Comparison of ENCODE assay signal across 25 cellular contexts in genomic region chr16:14148569-14148968, GRCh38.
DNase-seq lines count a peak whose midpoint lies in the region; ATAC-seq, FAIRE-seq and TF ChIP-seq lines count a peak whose summit lies in the region.
"Had no signal": no experiment of that assay in that cellular context is flagged by ENCODE, and none has a peak within 500 bp of the region (broad histone marks: within the 10 kb centered on the region; RNA-seq: fewer than 3 reads in every experiment).

No MANE protein-coding gene starts in this region.

- no peak for TF ChIP-seq POLR2A in HepG2 (IDR thresholded peaks at IDR 0.05; ENCODE audit: insufficient read depth in 1 of 2, low read depth in 2 of 2, low read length in 2 of 2)
- TF ChIP-seq POLR2A in right lobe of liver (IDR thresholded peaks at IDR 0.05), result no peak
- TF ChIP-seq POLR2A in Peyer's patch (IDR thresholded peaks at IDR 0.05), result no peak

- no TSS peak for BruUV-seq in HepG2 (replicated peaks; lab: Mats Ljungman, UMichigan)

- peak overlapping the region; percentile 29; the same call in 1 of the 2 replicates for H3K27ac Mint-ChIP-seq in WTC11
- peak overlapping the region; percentile 49 for H3K27ac Mint-ChIP-seq in glutamatergic neuron (ENCODE audit: unreplicated experiment)
- H3K27ac Mint-ChIP-seq: activated naive CD4-positive, alpha-beta T cell treated with anti-CD3 and anti-CD28 coated beads, Interleukin-2, amount 10 ng/mL, durations not matched to agents 7 days and 5 days; activated T-cell treated with anti-CD3 and anti-CD28 coated beads, Interleukin-2, amount 50 U/mL, for 72 hours; immature natural killer cell had no signal

- H3K4me1 Mint-ChIP-seq in WTC11, result no peaks in the 10 kb centered on the region
- peaks cover 9% of the 10 kb centered on the region for H3K4me1 Mint-ChIP-seq in glutamatergic neuron (ENCODE audit: low read depth, unreplicated experiment)
- H3K4me1 Mint-ChIP-seq: activated naive CD4-positive, alpha-beta T cell treated with anti-CD3 and anti-CD28 coated beads, Interleukin-2, amount 10 ng/mL, durations not matched to agents 7 days and 5 days; immature natural killer cell had no signal

- H3K36me3 ChIP-seq in HepG2 (replicated peaks in 1 of 2; ENCODE audit: control insufficient read depth in 1 of 2, insufficient read depth in 2 of 2, low read length in 2 of 2) (peaks cover 3 to 11% of the 10 kb centered on the region in 2 experiments; a peak in 4 of 5 replicates), right lobe of liver (no peaks in the 10 kb centered on the region), Peyer's patch (no peaks in the 10 kb centered on the region)

- no peak overlapping the region for H3K4me2 ChIP-seq in HepG2 (ENCODE audit: low read depth, low read length)
- H3K4me2 ChIP-seq: BLaER1 had no signal

- H3K4me1 ChIP-seq in HepG2 (ENCODE audit: insufficient read depth, low read length) (peaks cover 18% of the 10 kb centered on the region), right lobe of liver (peaks cover 0 to 20% (median 8%) of the 10 kb centered on the region in 4 donors), Peyer's patch (no peaks in the 10 kb centered on the region)
- H3K4me1 ChIP-seq: BLaER1, Caco-2 had no signal

- ATAC-seq in HepG2 (no peak; the same call in 2 of the 3 replicates), right lobe of liver (no peak), WTC11 (no peak), HG03139 (IDR thresholded peaks at IDR 0.05; ENCODE audit: unreplicated experiment) (no peak)
- ATAC-seq: activated T-cell treated with anti-CD3 and anti-CD28 coated beads, Interleukin-2, amount 50 U/mL, for 72 hours; Right ventricle myocardium inferior had no signal

- no peaks in the 10 kb centered on the region for H3K27me3 ChIP-seq in HepG2 (ENCODE audit: control insufficient read depth in 1 of 2, insufficient read depth in 2 of 2, low read length in 2 of 2)
- no peaks in the 10 kb centered on the region for H3K27me3 ChIP-seq in right lobe of liver
- no peaks in the 10 kb centered on the region for H3K27me3 ChIP-seq in Peyer's patch
- H3K27me3 ChIP-seq: BLaER1 had no signal

- TF ChIP-seq RAD21 in HepG2 (CRISPR knock-in tag; IDR thresholded peaks at IDR 0.05), result no peak

- no peak overlapping the region for H2AFZ ChIP-seq in HepG2 (ENCODE audit: low read length)

- H3K9me3 ChIP-seq in HepG2 (ENCODE audit: low read length) (no peaks in the 10 kb centered on the region), right lobe of liver (no peaks in the 10 kb centered on the region), Peyer's patch (no peaks in the 10 kb centered on the region)
- H3K9me3 ChIP-seq: BLaER1, Caco-2 had no signal

- H3K4me3 Mint-ChIP-seq in WTC11, result no peak overlapping the region
- H3K4me3 Mint-ChIP-seq in glutamatergic neuron (ENCODE audit: unreplicated experiment), result no peak overlapping the region
- H3K4me3 Mint-ChIP-seq: activated naive CD4-positive, alpha-beta T cell treated with anti-CD3 and anti-CD28 coated beads, Interleukin-2, amount 10 ng/mL, durations not matched to agents 7 days and 5 days; activated T-cell treated with anti-CD3 and anti-CD28 coated beads, Interleukin-2, amount 50 U/mL, for 72 hours; immature natural killer cell had no signal

- intact Hi-C loops in HepG2 (cut with micrococcal nuclease; ENCODE audit: unreplicated experiment), result no loop called here
- intact Hi-C loops in right lobe of liver (cut with DNase I), result no loop called here

- H3K9ac ChIP-seq in HepG2 (ENCODE audit: insufficient read depth, low read depth, low read length), result no peak overlapping the region
- H3K9ac ChIP-seq: BLaER1 had no signal

- H3K36me3 Mint-ChIP-seq in WTC11, result no peaks in the 10 kb centered on the region
- H3K36me3 Mint-ChIP-seq in glutamatergic neuron (ENCODE audit: unreplicated experiment), result no peaks in the 10 kb centered on the region

- no peaks in the 10 kb centered on the region; the same call in 1 of the 2 replicates for H4K20me1 ChIP-seq in HepG2 (ENCODE audit: insufficient read depth, low read length)
- H4K20me1 ChIP-seq: BLaER1 had no signal

- CTCF ChIA-PET in HepG2 (lab: Yijun Ruan, JAX; ENCODE audit: low intra/inter-chr PET ratio, low total read pairs) (no interaction called here), WTC11 (lab: Charles Lee) (interaction anchor here (1.3 to 2.3 kb wide), 3 partner anchors 9 to 225 kb away, joined by 3 to 5 read pairs (median 3); no protein-coding TSS in a partner anchor)

- no peak for FAIRE-seq in HepG2 (lab: Jason Lieb, UNC)
- FAIRE-seq: urothelium cell line had no signal

- H3K4me3 ChIP-seq in HepG2 (replicated peaks in 1 of 3; ENCODE audit: insufficient read depth in 1 of 3, low read depth in 2 of 3, low read length in 3 of 3) (no peak overlapping the region), right lobe of liver (no peak overlapping the region), Peyer's patch (no peak overlapping the region)
- H3K4me3 ChIP-seq: BLaER1 had no signal

- POLR2A ChIA-PET in HepG2 (lab: Yijun Ruan, JAX) (no interaction called here), WTC11 (lab: Charles Lee) (no interaction called here)

- H3K27ac ChIP-seq in HepG2 (ENCODE audit: extremely low read length, insufficient read depth, low read length) (no peak overlapping the region), right lobe of liver (no peak overlapping the region), Peyer's patch (no peak overlapping the region)
- H3K27ac ChIP-seq: BLaER1 had no signal

- 95% methylated on average over 8 of the region's 8 CpGs for WGBS in HepG2 (ENCODE audit: low lambda C conversion rate)
- 97% methylated on average over 8 of the region's 8 CpGs for whole genome bisulfite sequencing in right lobe of liver (ENCODE audit: insufficient coverage, low coverage, low lambda C conversion rate, missing lambda C conversion rate)

- in situ Hi-C loops in HepG2 (cut with HindIII; ENCODE audit: extremely low pct_ligation_motif_present, low pct_unique_long_range_greater_than_20kb), result no loop called here

- DNase-seq in HepG2 (ENCODE audit: low spot score), result no peak
- DNase-seq in right lobe of liver, result no peak
- no peak for DNase-seq in WTC11 (ENCODE audit: low spot score)
- no peak for DNase-seq in glutamatergic neuron
- DNase-seq in GM19240 (ENCODE audit: insufficient read length, low spot score), result no peak
- no peak for DNase-seq in activated naive CD4-positive, alpha-beta T cell treated with anti-CD3 and anti-CD28 coated beads, Interleukin-2, amount 50 U/mL, for 16 hours
- DNase-seq in Peyer's patch, result no peak
- DNase-seq: 8988T; activated CD8-positive, alpha-beta memory T cell treated with anti-CD3 and anti-CD28 coated beads for 24 hours; activated naive CD4-positive, alpha-beta T cell treated with anti-CD3 and anti-CD28 coated beads, Interleukin-2, amount 10 ng/mL, durations not matched to agents 7 days and 5 days; activated T-cell treated with anti-CD3 and anti-CD28 coated beads, Interleukin-2, amount 50 U/mL, for 72 hours; anterior cingulate cortex; Caco-2; GDM1; GOT3; immature natural killer cell; NCI-H1105; NCI-H2081 treated with DMSO at 0.1 percent for 48 hours; NCI-H524; stimulated activated CD8-positive, alpha-beta memory T cell treated with anti-CD3 and anti-CD28 coated beads, Interleukin-4, amount 100 ng/mL, for 48 hours; SW 1271 had no signal

- TF ChIP-seq EP300 in HepG2 (IDR thresholded peaks at IDR 0.05; ENCODE audit: low read depth in 2 of 2, low read length in 2 of 2) (no peak), HepG2 (CRISPR knock-in tag; IDR thresholded peaks at IDR 0.05; ENCODE audit: borderline replicate concordance) (no peak)

- H3K27me3 Mint-ChIP-seq in WTC11 (ENCODE audit: low read depth) (no peaks in the 10 kb centered on the region), glutamatergic neuron (ENCODE audit: unreplicated experiment) (peaks cover 4% of the 10 kb centered on the region)
- H3K27me3 Mint-ChIP-seq: activated naive CD4-positive, alpha-beta T cell treated with anti-CD3 and anti-CD28 coated beads, Interleukin-2, amount 10 ng/mL, durations not matched to agents 7 days and 5 days had no signal

- no peak for TF ChIP-seq CTCF in HepG2 (CRISPR knock-in tag; IDR thresholded peaks at IDR 0.05)
- no peak for TF ChIP-seq CTCF in right lobe of liver (IDR thresholded peaks at IDR 0.05)
- no peak for TF ChIP-seq CTCF in WTC11 (IDR thresholded peaks at IDR 0.05)
- no peak for TF ChIP-seq CTCF in glutamatergic neuron (IDR thresholded peaks at IDR 0.05; ENCODE audit: partially characterized antibody, unreplicated experiment)
- TF ChIP-seq CTCF in Peyer's patch (IDR thresholded peaks at IDR 0.05), result no peak

- H3K79me2 ChIP-seq in HepG2 (ENCODE audit: insufficient read depth, low read length), result no peaks in the 10 kb centered on the region

- H3K9me3 Mint-ChIP-seq in WTC11 (no peaks in the 10 kb centered on the region), glutamatergic neuron (ENCODE audit: unreplicated experiment) (no peaks in the 10 kb centered on the region)
- H3K9me3 Mint-ChIP-seq: activated naive CD4-positive, alpha-beta T cell treated with anti-CD3 and anti-CD28 coated beads, Interleukin-2, amount 10 ng/mL, durations not matched to agents 7 days and 5 days; activated T-cell treated with anti-CD3 and anti-CD28 coated beads, Interleukin-2, amount 50 U/mL, for 72 hours; immature natural killer cell had no signal

TF ChIP-seq in HepG2, 621 proteins besides CTCF, POLR2A, EP300 and RAD21 (continues in another document):
- TF ChIP-seq HNF1B (CRISPR knock-in tag; IDR thresholded peaks at IDR 0.05), result no peak

TF ChIP-seq in WTC11, 78 proteins besides CTCF, POLR2A, EP300 and RAD21:
- TF ChIP-seq ZNF317 (CRISPR knock-in tag; IDR thresholded peaks at IDR 0.05; ENCODE audit: borderline replicate concordance, low read depth) (no peak), MAX (CRISPR knock-in tag; IDR thresholded peaks at IDR 0.05) (no peak)
- TF ChIP-seq, protein P1, sequence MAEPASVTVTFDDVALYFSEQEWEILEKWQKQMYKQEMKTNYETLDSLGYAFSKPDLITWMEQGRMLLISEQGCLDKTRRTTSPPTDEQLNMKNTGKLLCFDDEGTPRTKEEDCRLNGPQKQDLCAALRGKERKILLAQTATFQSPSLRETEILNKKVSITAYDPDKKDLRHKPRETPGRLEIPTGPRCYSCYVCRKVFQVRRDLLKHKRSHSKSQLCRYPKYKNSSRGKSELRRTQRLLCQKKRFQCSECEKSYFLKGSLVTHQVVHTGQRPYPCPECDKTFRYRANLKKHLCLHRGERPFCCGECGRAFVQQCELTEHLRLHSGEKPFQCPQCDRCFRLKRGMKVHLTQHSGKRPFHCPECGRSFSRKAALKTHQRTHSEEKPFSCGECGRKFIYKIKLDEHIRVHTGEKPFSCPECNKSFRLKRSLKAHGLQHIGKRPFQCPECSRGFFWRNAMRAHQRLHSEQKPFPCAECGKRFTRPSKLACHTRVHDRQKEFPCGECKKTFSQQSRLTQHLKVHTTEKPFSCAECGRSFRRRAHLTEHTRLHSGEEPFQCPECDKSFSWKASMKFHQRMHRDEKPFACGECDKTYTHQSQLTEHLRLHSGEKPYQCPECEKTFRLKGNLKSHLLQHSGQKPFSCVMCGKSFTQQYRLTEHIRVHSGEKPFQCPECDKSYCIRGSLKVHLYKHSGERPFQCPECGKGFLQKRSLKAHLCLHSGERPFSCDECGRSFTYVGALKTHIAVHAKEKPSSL (CRISPR knock-in tag; conservative IDR thresholded peaks at IDR 0.05), result no peak
